29 cellular contexts compared by ENCODE assay signal in the genomic region with DNA sequence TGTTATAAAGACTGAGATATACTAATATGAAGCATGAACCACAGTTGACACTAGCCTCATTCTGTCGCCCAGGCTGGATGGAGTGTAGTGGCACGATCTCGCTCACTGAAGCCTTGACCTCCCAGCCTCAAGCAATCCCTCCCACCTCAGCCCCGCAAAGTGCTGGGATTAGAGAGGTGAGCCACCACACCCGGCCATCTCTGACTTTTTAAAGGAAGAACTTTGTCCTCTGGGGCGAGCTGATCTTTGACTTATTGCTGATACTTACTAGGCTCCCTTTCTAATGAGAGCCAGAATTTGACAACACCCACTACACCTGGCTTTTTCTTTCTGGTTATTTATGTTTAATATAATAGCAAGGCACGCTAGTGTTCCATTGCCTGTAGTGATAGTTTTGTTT.
"Had no signal": no experiment of that assay in that cellular context is flagged by ENCODE, and none has a peak within 500 bp of the region (broad histone marks: within the 10 kb centered on the region; RNA-seq: fewer than 3 reads in every experiment).

No MANE protein-coding gene starts in this region.

- H3K4me1 ChIP-seq: pancreas, prostate gland, testis, upper lobe of left lung had no signal

- H3K9me3 ChIP-seq: heart left ventricle, pancreas, prostate gland, sigmoid colon, stomach, testis, thyroid gland, transverse colon, upper lobe of left lung, vagina had no signal

- H3K4me1 Mint-ChIP-seq: immature natural killer cell, neural crest cell had no signal

- H3K4me2 ChIP-seq: smooth muscle cell had no signal

- H3K27ac Mint-ChIP-seq: immature natural killer cell, nephron had no signal

- H3K4me3 Mint-ChIP-seq: immature natural killer cell; naive thymus-derived CD8-positive, alpha-beta T cell; nephron; neural crest cell; stimulated activated naive B cell treated with anti-CD40 and anti-IgM and Interleukin-4, amounts not matched to agents 10 μg/mL and 1 μg/mL and 100 μg/mL, for 72 hours had no signal

- H3K27me3 Mint-ChIP-seq: naive thymus-derived CD8-positive, alpha-beta T cell; stimulated activated naive B cell treated with anti-CD40 and anti-IgM and Interleukin-4, amounts not matched to agents 10 μg/mL and 1 μg/mL and 100 μg/mL, for 72 hours had no signal

- DNase-seq: heart left ventricle; hypothalamus; immature natural killer cell; kidney; mesendoderm; midbrain; naive thymus-derived CD8-positive, alpha-beta T cell; nucleus accumbens; pancreas; posterior cingulate gyrus; retina; right cardiac atrium; sigmoid colon; stimulated activated CD4-positive, alpha-beta T cell treated with anti-CD3 and anti-CD28 coated beads, Interleukin-2, amount 100 ng/mL, for 24 hours; stimulated activated CD4-positive, alpha-beta T cell treated with anti-CD3 and anti-CD28 coated beads, Interleukin-4, amount 100 ng/mL, for 1 hour; stimulated activated naive B cell treated with anti-CD40 and anti-IgM and Interleukin-4, amounts not matched to agents 10 μg/mL and 1 μg/mL and 100 μg/mL, for 72 hours; stimulated activated naive CD8-positive, alpha-beta T cell treated with anti-CD3 and anti-CD28 coated beads, Interleukin-15, Interleukin-2, amounts not matched to agents 100 U/mL and 50 U/mL, for 24 hours; stomach; testis; thyroid gland; transverse colon; upper lobe of left lung had no signal

- FAIRE-seq: islet of Langerhans, kidney, pancreas had no signal

- H3K4me3 ChIP-seq: heart left ventricle, lung, pancreas, prostate gland, sigmoid colon, smooth muscle cell, stomach, testis, thyroid gland, transverse colon, upper lobe of left lung, vagina had no signal

- ATAC-seq: heart left ventricle; naive thymus-derived CD8-positive, alpha-beta T cell; pancreas; right cardiac atrium; stimulated activated naive B cell treated with anti-CD40 and anti-IgM and Interleukin-4, amounts not matched to agents 10 μg/mL and 1 μg/mL and 100 μg/mL, for 72 hours; stimulated activated naive CD8-positive, alpha-beta T cell treated with anti-CD3 and anti-CD28 coated beads, Interleukin-15, Interleukin-2, amounts not matched to agents 100 U/mL and 50 U/mL, for 24 hours had no signal

- H3K27ac ChIP-seq: heart left ventricle, pancreas, prostate gland, sigmoid colon, stomach, testis, thyroid gland, transverse colon, upper lobe of left lung, vagina had no signal

- H3K36me3 ChIP-seq: prostate gland, transverse colon had no signal

- H3K9me3 Mint-ChIP-seq: immature natural killer cell; naive thymus-derived CD8-positive, alpha-beta T cell; nephron; neural crest cell; stimulated activated naive B cell treated with anti-CD40 and anti-IgM and Interleukin-4, amounts not matched to agents 10 μg/mL and 1 μg/mL and 100 μg/mL, for 72 hours had no signal

- H3K27me3 ChIP-seq: heart left ventricle, pancreas, sigmoid colon, stomach, testis, thyroid gland, transverse colon, upper lobe of left lung, vagina had no signal
